In genomic region chr3:35640186-35640584, GRCh38 we compare ENCODE assay signal across 15 cellular contexts. TPM values are rescaled to one million over a fixed set of nuclear protein-coding genes. Genes with fewer than 3 reads are reported as not detected.
DNase-seq lines count a peak whose midpoint lies in the region; ATAC-seq, FAIRE-seq and TF ChIP-seq lines count a peak whose summit lies in the region.
"Had no signal": no experiment of that assay in that cellular context is flagged by ENCODE, and none has a peak within 500 bp of the region (broad histone marks: within the 10 kb centered on the region; RNA-seq: fewer than 3 reads in every experiment).

No MANE protein-coding gene starts in this region.

- RAD21 ChIA-PET in GM12878 (lab: Charles Lee; ENCODE audit: unreplicated experiment), result no interaction called here

- H3K4me2 ChIP-seq in GM12878 (ENCODE audit: control insufficient read depth, insufficient read depth), result no peak overlapping the region
- peak overlapping the region; percentile 38; the same call in 1 of the 2 replicates for H3K4me2 ChIP-seq in HepG2 (ENCODE audit: low read depth, low read length)

- peaks cover 28 to 30% of the 10 kb centered on the region in 2 donors for H3K27me3 Mint-ChIP-seq in stimulated activated naive B cell treated with anti-CD40 and anti-IgM and Interleukin-4, amounts not matched to agents 10 μg/mL and 1 μg/mL and 100 μg/mL, for 72 hours
- H3K27me3 Mint-ChIP-seq in effector memory CD8-positive, alpha-beta T cell, result peaks cover 18 to 25% of the 10 kb centered on the region in 2 donors

- FAIRE-seq in GM12878 (lab: Jason Lieb, UNC) (no peak), HepG2 (lab: Jason Lieb, UNC) (no peak)
- FAIRE-seq: colon, TTC549 had no signal

- intact Hi-C loops in GM12878 (cut with micrococcal nuclease; ENCODE audit: unreplicated experiment), result no loop called here
- intact Hi-C loops in HepG2 (cut with micrococcal nuclease; ENCODE audit: unreplicated experiment), result no loop called here

- H3K9ac ChIP-seq in GM12878 (ENCODE audit: control insufficient read depth, insufficient read depth, low read length) (no peak overlapping the region), HepG2 (ENCODE audit: insufficient read depth, low read depth, low read length) (no peak overlapping the region)

- TF ChIP-seq RAD21 in GM12878 (IDR thresholded peaks at IDR 0.05; ENCODE audit: insufficient read depth, low read depth, low read length) (no peak), HepG2 (CRISPR knock-in tag; IDR thresholded peaks at IDR 0.05) (no peak)

- peaks cover 15 to 39% of the 10 kb centered on the region in 2 donors for H3K4me1 Mint-ChIP-seq in stimulated activated naive B cell treated with anti-CD40 and anti-IgM and Interleukin-4, amounts not matched to agents 10 μg/mL and 1 μg/mL and 100 μg/mL, for 72 hours
- peaks cover 0 to 1% of the 10 kb centered on the region in 2 donors for H3K4me1 Mint-ChIP-seq in effector memory CD8-positive, alpha-beta T cell (ENCODE audit: low read depth in 2 of 2)
- H3K4me1 Mint-ChIP-seq: stimulated activated effector memory CD8-positive, alpha-beta T cell treated with anti-CD3 and anti-CD28 coated beads, Interleukin-12 subunit alpha, Interleukin-12 subunit beta, amount 100 ng/mL, for 72 hours had no signal

- no TSS peak for BruUV-seq in GM12878 (replicated peaks; lab: Mats Ljungman, UMichigan)
- BruUV-seq in HepG2 (replicated peaks; lab: Mats Ljungman, UMichigan), result no TSS peak

- in situ Hi-C loops in GM12878 (cut with MboI) (no loop called here), HepG2 (cut with HindIII; ENCODE audit: extremely low pct_ligation_motif_present, low pct_unique_long_range_greater_than_20kb) (no loop called here)

- no peaks in the 10 kb centered on the region for H3K36me3 Mint-ChIP-seq in stimulated activated naive B cell treated with anti-CD40 and anti-IgM and Interleukin-4, amounts not matched to agents 10 μg/mL and 1 μg/mL and 100 μg/mL, for 72 hours
- no peaks in the 10 kb centered on the region for H3K36me3 Mint-ChIP-seq in effector memory CD8-positive, alpha-beta T cell (ENCODE audit: insufficient read depth)
- H3K36me3 Mint-ChIP-seq: stimulated activated effector memory CD8-positive, alpha-beta T cell treated with anti-CD3 and anti-CD28 coated beads, Interleukin-12 subunit alpha, Interleukin-12 subunit beta, amount 100 ng/mL, for 72 hours had no signal

- CTCF ChIA-PET in GM12878 (lab: Yijun Ruan, JAX), result no interaction called here
- CTCF ChIA-PET in HepG2 (lab: Yijun Ruan, JAX; ENCODE audit: low intra/inter-chr PET ratio, low total read pairs), result no interaction called here

- TF ChIP-seq EP300 in GM12878 (IDR thresholded peaks at IDR 0.05; ENCODE audit: borderline replicate concordance in 1 of 2, control insufficient read depth in 1 of 2, low read depth in 2 of 2, low read length in 2 of 2) (no peak), HepG2 (IDR thresholded peaks at IDR 0.05; ENCODE audit: low read depth in 2 of 2, low read length in 2 of 2) (no peak), HepG2 (CRISPR knock-in tag; IDR thresholded peaks at IDR 0.05; ENCODE audit: borderline replicate concordance) (no peak)

- H3K36me3 ChIP-seq in GM12878 (ENCODE audit: control insufficient read depth in 2 of 2, insufficient read depth in 2 of 2, low read length in 1 of 2) (no peaks in the 10 kb centered on the region), HepG2 (replicated peaks in 1 of 2; ENCODE audit: control insufficient read depth in 1 of 2, insufficient read depth in 2 of 2, low read length in 2 of 2) (no peaks in the 10 kb centered on the region)

- POLR2A ChIA-PET in GM12878 (lab: Charles Lee) (no interaction called here), HepG2 (lab: Yijun Ruan, JAX) (no interaction called here)

- H3K9me3 ChIP-seq in GM12878 (replicated peaks; ENCODE audit: control insufficient read depth, insufficient read depth, low read length) (no peaks in the 10 kb centered on the region), HepG2 (ENCODE audit: low read length) (no peaks in the 10 kb centered on the region)
- H3K9me3 ChIP-seq: mucosa of descending colon had no signal

- H3K4me1 ChIP-seq in GM12878 (ENCODE audit: control insufficient read depth, insufficient read depth, low read length) (no peaks in the 10 kb centered on the region; the same call in 1 of the 2 replicates), HepG2 (ENCODE audit: insufficient read depth, low read length) (no peaks in the 10 kb centered on the region)

- H3K79me2 ChIP-seq in GM12878 (ENCODE audit: control insufficient read depth, insufficient read depth, low read length), result no peaks in the 10 kb centered on the region
- no peaks in the 10 kb centered on the region for H3K79me2 ChIP-seq in HepG2 (ENCODE audit: insufficient read depth, low read length)

- H3K27ac ChIP-seq in GM12878 (ENCODE audit: control insufficient read depth, insufficient read depth) (no peak overlapping the region), HepG2 (ENCODE audit: extremely low read length, insufficient read depth, low read length) (no peak overlapping the region)

- SMC1A ChIA-PET in GM12878 (lab: Charles Lee; ENCODE audit: uncharacterized antibody, unreplicated experiment), result no interaction called here

- TF ChIP-seq POLR2A in GM12878 (IDR thresholded peaks at IDR 0.05; ENCODE audit: low read depth, low read length), result no peak
- no peak for TF ChIP-seq POLR2A in HepG2 (IDR thresholded peaks at IDR 0.05; ENCODE audit: insufficient read depth in 1 of 2, low read depth in 2 of 2, low read length in 2 of 2)

- peaks cover 0 to 2% of the 10 kb centered on the region in 2 donors for H3K9me3 Mint-ChIP-seq in stimulated activated naive B cell treated with anti-CD40 and anti-IgM and Interleukin-4, amounts not matched to agents 10 μg/mL and 1 μg/mL and 100 μg/mL, for 72 hours
- H3K9me3 Mint-ChIP-seq in effector memory CD8-positive, alpha-beta T cell, result peaks cover 0 to 7% of the 10 kb centered on the region in 2 donors

- no peak overlapping the region for H3K4me3 ChIP-seq in GM12878
- no peak overlapping the region for H3K4me3 ChIP-seq in HepG2 (replicated peaks in 1 of 3; ENCODE audit: insufficient read depth in 1 of 3, low read depth in 2 of 3, low read length in 3 of 3)
- H3K4me3 ChIP-seq: mucosa of descending colon had no signal

- DNase-seq in DMS79 treated with DMSO at 0.1 percent for 48 hours (lab: John Stamatoyannopoulos, UW) (peak; percentile 12), DMS79 (lab: John Stamatoyannopoulos, UW) (no peak), GM12878 (ENCODE audit: low read depth, low spot score) (no peak), HepG2 (ENCODE audit: low spot score) (no peak), NCI-H2029 treated with DMSO at 0.1 percent for 48 hours (lab: John Stamatoyannopoulos, UW) (no peak)
- no peak for DNase-seq in stimulated activated naive B cell treated with anti-CD40 and anti-IgM and Interleukin-4, amounts not matched to agents 10 μg/mL and 1 μg/mL and 100 μg/mL, for 72 hours
- no peak for DNase-seq in effector memory CD8-positive, alpha-beta T cell
- DNase-seq in stimulated activated CD4-positive, alpha-beta T cell treated with anti-CD3 and anti-CD28 coated beads, Interleukin-4, amount 100 ng/mL, for 24 hours, result no peak

- 30% methylated on average over 8 of the region's 8 CpGs for WGBS in GM12878 (ENCODE audit: insufficient coverage, insufficient replicate concordance, low lambda C conversion rate, missing lambda C conversion rate)
- WGBS in HepG2 (ENCODE audit: low lambda C conversion rate), result 55% methylated on average over 8 of the region's 8 CpGs

- peak overlapping the region; percentile 86 to 87 for H3K4me3 Mint-ChIP-seq in stimulated activated naive B cell treated with anti-CD40 and anti-IgM and Interleukin-4, amounts not matched to agents 10 μg/mL and 1 μg/mL and 100 μg/mL, for 72 hours
- no peak overlapping the region for H3K4me3 Mint-ChIP-seq in effector memory CD8-positive, alpha-beta T cell
- H3K4me3 Mint-ChIP-seq: stimulated activated effector memory CD8-positive, alpha-beta T cell treated with anti-CD3 and anti-CD28 coated beads, Interleukin-12 subunit alpha, Interleukin-12 subunit beta, amount 100 ng/mL, for 72 hours had no signal

- TF ChIP-seq CTCF in GM12878 (IDR thresholded peaks at IDR 0.05 in 2 of 3, conservative IDR thresholded peaks at IDR 0.05 in 1 of 3; ENCODE audit: control insufficient read depth in 2 of 3, extremely low read depth in 1 of 3, insufficient read depth in 1 of 3, low read depth in 3 of 3, low read length in 3 of 3) (no peak), HepG2 (CRISPR knock-in tag; IDR thresholded peaks at IDR 0.05) (no peak)

- H4K20me1 ChIP-seq in GM12878 (ENCODE audit: control insufficient read depth, insufficient read depth), result no peaks in the 10 kb centered on the region
- no peaks in the 10 kb centered on the region for H4K20me1 ChIP-seq in HepG2 (ENCODE audit: insufficient read depth, low read length)

- H3K27me3 ChIP-seq in GM12878 (replicated peaks in 1 of 2; ENCODE audit: control insufficient read depth in 2 of 2, insufficient read depth in 2 of 2, low read length in 1 of 2), result peaks cover 5 to 18% of the 10 kb centered on the region in 2 experiments
- H3K27me3 ChIP-seq in HepG2 (ENCODE audit: control insufficient read depth in 1 of 2, insufficient read depth in 2 of 2, low read length in 2 of 2), result peaks cover 4 to 9% of the 10 kb centered on the region in 2 experiments; a peak in 4 of 5 replicates

- ATAC-seq in GM12878 (no peak), HepG2 (no peak)
- ATAC-seq in stimulated activated naive B cell treated with anti-CD40 and anti-IgM and Interleukin-4, amounts not matched to agents 10 μg/mL and 1 μg/mL and 100 μg/mL, for 72 hours (replicated peaks), result no peak
- no peak for ATAC-seq in effector memory CD8-positive, alpha-beta T cell (replicated peaks)

- H3K27ac Mint-ChIP-seq in stimulated activated naive B cell treated with anti-CD40 and anti-IgM and Interleukin-4, amounts not matched to agents 10 μg/mL and 1 μg/mL and 100 μg/mL, for 72 hours, result no peak overlapping the region
- no peak overlapping the region for H3K27ac Mint-ChIP-seq in effector memory CD8-positive, alpha-beta T cell
- H3K27ac Mint-ChIP-seq: stimulated activated effector memory CD8-positive, alpha-beta T cell treated with anti-CD3 and anti-CD28 coated beads, Interleukin-12 subunit alpha, Interleukin-12 subunit beta, amount 100 ng/mL, for 72 hours had no signal

- H2AFZ ChIP-seq in GM12878 (ENCODE audit: control insufficient read depth, low read depth, low read length) (no peak overlapping the region), HepG2 (ENCODE audit: low read length) (no peak overlapping the region)

RNA-seq across cellular contexts. Expression of gene ARPP21, which starts 0.9 kb away (rescaled TPM):
- total RNA-seq in GM12878 (2013; cell fraction: nucleolus; rRNA removed), result not detected in 2 replicates
- total RNA-seq in GM12878 (2014; rRNA removed) (not detected in 2 replicates), GM12878 (2014; rRNA removed; fragmentation: Illumina TruSeq; extraction: Trizol) (not detected in 2 replicates), GM12878 (2021) (not detected in 2 replicates), HepG2 (2016; rRNA removed; fragmentation: Illumina TruSeq; extraction: Trizol) (not detected in 2 replicates)
- not detected for polyA plus RNA-seq in GM12878 (2011; ENCODE audit: low read depth)
- polyA plus RNA-seq in GM12878 (2011; rRNA removed) (not detected in 2 replicates), GM12878 (2014; fragmentation: Illumina TruSeq; extraction: Trizol) (not detected in 2 replicates), GM12878 (2014; fragmentation: Nextera tagmentation; extraction: Ambion mirVana) (not detected), GM12878 (2014; rRNA removed) (not detected in 2 replicates), GM12878 (2016; fragmentation: Nextera tagmentation; extraction: Ambion mirVana) (not detected), HepG2 (2011; rRNA removed) (not detected in 2 replicates)
- polyA plus RNA-seq in GM12878 (2011; cell fraction: cytosol; rRNA removed), result not detected in 2 replicates
- not detected in 2 replicates for polyA plus RNA-seq in GM12878 (2011; cell fraction: nucleus; rRNA removed)
- polyA plus RNA-seq in GM12878 (2012), result not detected in 2 replicates
- polyA minus RNA-seq in GM12878 (2011; rRNA and poly(A)+ RNA removed), result not detected in 2 replicates
- not detected in 2 replicates for polyA minus RNA-seq in GM12878 (2011; cell fraction: cytosol; rRNA and poly(A)+ RNA removed)
- not detected in 2 replicates for polyA minus RNA-seq in GM12878 (2011; cell fraction: nucleus; rRNA and poly(A)+ RNA removed)
- not detected in 2 replicates for total RNA-seq in HepG2 (2016; cell fraction: cytosol; rRNA removed; fragmentation: Illumina TruSeq; extraction: Trizol; ENCODE audit: low read depth)
- not detected in 2 replicates for total RNA-seq in HepG2 (2016; cell fraction: insoluble cytoplasmic fraction; rRNA removed; fragmentation: Illumina TruSeq; extraction: Trizol)
- total RNA-seq in HepG2 (2016; cell fraction: membrane; rRNA removed; fragmentation: Illumina TruSeq; extraction: Trizol), result not detected in 2 replicates
- total RNA-seq in HepG2 (2016; cell fraction: nucleus; rRNA removed; fragmentation: Illumina TruSeq; extraction: Trizol), result not detected in 2 replicates
- not detected in 2 replicates for polyA plus RNA-seq in HepG2 (2011; cell fraction: cytosol; rRNA removed)
- not detected in 2 replicates for polyA plus RNA-seq in HepG2 (2011; cell fraction: nucleus; rRNA removed)
- polyA plus RNA-seq in HepG2 (2012), result not detected in 2 replicates
- polyA plus RNA-seq in HepG2 (2016; cell fraction: cytosol; fragmentation: Illumina TruSeq; extraction: Trizol; ENCODE audit: low read depth), result not detected in 2 replicates
- not detected in 2 replicates for polyA plus RNA-seq in HepG2 (2016; cell fraction: insoluble cytoplasmic fraction; fragmentation: Illumina TruSeq; extraction: Trizol; ENCODE audit: low read depth)
- not detected in 2 replicates for polyA plus RNA-seq in HepG2 (2016; cell fraction: membrane; fragmentation: Illumina TruSeq; extraction: Trizol; ENCODE audit: low read depth)
- not detected in 2 replicates for polyA plus RNA-seq in HepG2 (2016; cell fraction: nucleus; fragmentation: Illumina TruSeq; extraction: Trizol; ENCODE audit: insufficient read depth, low read depth)
- not detected in 2 replicates for polyA minus RNA-seq in HepG2 (2011; rRNA and poly(A)+ RNA removed; ENCODE audit: low replicate concordance)
- not detected in 2 replicates for polyA minus RNA-seq in HepG2 (2011; cell fraction: cytosol; rRNA and poly(A)+ RNA removed)
- polyA minus RNA-seq in HepG2 (2011; cell fraction: nucleus; rRNA and poly(A)+ RNA removed), result not detected in 2 replicates
- total RNA-seq: A172, glomerular endothelial cell, RPMI7951 had no signal

Comparison
In these comparisons a context has a peak if more than half of its experiments do, and no peak if none do; other contexts are left out.
1. H3K4me3 Mint-ChIP-seq: peak in stimulated activated naive B cell treated with anti-CD40 and anti-IgM and Interleukin-4, amounts not matched to agents 10 μg/mL and 1 μg/mL and 100 μg/mL, for 72 hours (2 of 2); none in effector memory CD8-positive, alpha-beta T cell (0 of 2).